ENCODE assay signal across 8 cellular contexts in the genomic region with DNA sequence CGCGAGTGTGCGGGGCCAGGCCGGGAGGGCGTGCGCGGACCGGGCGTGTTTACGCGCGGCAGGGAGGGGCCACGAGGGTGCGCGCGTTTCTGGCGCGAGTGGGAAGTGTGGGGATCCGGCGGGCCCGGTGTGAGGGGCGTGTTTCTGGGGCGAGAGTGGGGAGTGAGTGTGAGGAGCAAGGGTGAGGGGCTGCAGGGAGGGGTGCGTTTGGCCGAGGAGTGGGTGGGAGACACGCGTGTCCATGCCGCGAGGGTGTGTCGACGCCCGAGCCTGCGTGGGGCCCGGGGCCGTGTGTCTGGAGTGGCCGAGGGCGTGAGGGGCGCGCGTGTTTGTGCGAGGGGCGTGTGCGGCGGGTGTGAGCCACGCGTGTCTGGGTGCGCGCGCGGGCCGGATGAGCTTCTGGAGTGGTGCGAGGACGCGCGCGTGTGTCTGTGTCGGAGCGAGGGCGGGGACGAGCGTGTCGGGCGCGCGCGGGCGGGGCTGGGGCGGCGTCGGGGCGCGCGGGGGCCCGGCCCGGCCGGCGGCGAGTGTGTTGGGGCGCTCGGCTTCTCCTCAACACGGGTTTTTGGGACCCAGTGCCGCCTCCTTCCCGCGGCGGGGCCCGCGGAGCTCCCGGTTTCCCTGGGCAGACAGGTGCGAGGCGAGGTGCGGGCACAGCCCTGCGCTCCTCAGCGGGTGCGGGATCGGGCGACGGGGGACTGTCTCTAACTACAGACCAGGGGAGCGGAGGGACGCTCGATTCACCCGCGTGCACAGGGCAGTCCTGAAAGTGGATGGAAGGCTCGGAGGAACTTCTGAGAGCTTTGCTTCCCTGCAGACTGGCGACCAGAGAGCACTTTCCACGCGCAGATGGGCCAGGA.
DNase-seq lines count a peak whose midpoint lies in the region; ATAC-seq, FAIRE-seq and TF ChIP-seq lines count a peak whose summit lies in the region.

No MANE protein-coding gene starts in this region.

- DNase-seq in GM12864 (ENCODE audit: low read depth) (no peak), endothelial cell of umbilical vein (ENCODE audit: low read depth, low spot score) (no peak), osteoblast (ENCODE audit: insufficient read length, low spot score, missing footprints) (no peak)
- DNase-seq in activated CD4-positive, alpha-beta T cell treated with anti-CD3 and anti-CD28 coated beads, Interleukin-2, amount 50 U/mL, for 48 hours = peak; percentile 7 to 17
- DNase-seq in naive thymus-derived CD8-positive, alpha-beta T cell = peak in 9 of 10 donors; percentile 14 to 78 (median 43)

- no peaks in the 10 kb centered on the region for H3K36me3 Mint-ChIP-seq in naive thymus-derived CD8-positive, alpha-beta T cell

- intact Hi-C loops in endothelial cell of umbilical vein (cut with micrococcal nuclease) = loop anchor here (2.0 kb wide), 1 partner anchor 38 kb away; no protein-coding TSS in a partner anchor

- H3K4me1 ChIP-seq in endothelial cell of umbilical vein (ENCODE audit: control insufficient read depth, extremely low read depth, insufficient read depth, low read length) (no peaks in the 10 kb centered on the region), osteoblast (ENCODE audit: insufficient read depth, low read length) (no peaks in the 10 kb centered on the region)

- H3K27ac ChIP-seq in endothelial cell of umbilical vein (ENCODE audit: insufficient read depth, low read depth, low read length) (no peak overlapping the region), osteoblast (ENCODE audit: low read depth, low read length) (no peak overlapping the region)

- peaks cover 0 to 2% (median 0%) of the 10 kb centered on the region in 9 donors for H3K9me3 Mint-ChIP-seq in naive thymus-derived CD8-positive, alpha-beta T cell

- H3K79me2 ChIP-seq in endothelial cell of umbilical vein (ENCODE audit: control insufficient read depth, insufficient read depth, low read length) (no peaks in the 10 kb centered on the region), osteoblast (ENCODE audit: insufficient read depth, low read length) (no peaks in the 10 kb centered on the region)

- H3K27me3 ChIP-seq in endothelial cell of umbilical vein (ENCODE audit: control insufficient read depth in 2 of 2, insufficient read depth in 2 of 2, low read length in 2 of 2) = peaks cover 21 to 26% of the 10 kb centered on the region in 2 experiments
- H3K27me3 ChIP-seq in osteoblast (ENCODE audit: insufficient read depth, low read length) = peaks cover 57% of the 10 kb centered on the region

- POLR2A ChIA-PET in endothelial cell of umbilical vein (lab: Charles Lee) = interaction anchor here (0.7 kb wide), 1 partner anchor 25 kb away, joined by 4 read pairs; no protein-coding TSS in a partner anchor
- POLR2A ChIA-PET in naive thymus-derived CD8-positive, alpha-beta T cell (lab: Charles Lee) = interaction anchor here (0.8 kb wide), 1 partner anchor 1172 kb away, joined by 3 read pairs; no protein-coding TSS in a partner anchor

- CTCF ChIA-PET in endothelial cell of umbilical vein (lab: Charles Lee) = interaction anchor here (0.7 to 3.4 kb wide), 7 partner anchors 22 to 1500 kb away, joined by 3 to 37 read pairs (median 3); no protein-coding TSS in a partner anchor

- no peak for TF ChIP-seq CTCF in GM12864 (IDR thresholded peaks at IDR 0.05; ENCODE audit: low read depth, low read length, missing control alignments)
- TF ChIP-seq CTCF in endothelial cell of umbilical vein (IDR thresholded peaks at IDR 0.05; ENCODE audit: extremely low read depth in 1 of 2, insufficient read depth in 1 of 2, low read depth in 1 of 2, low read length in 2 of 2) = no peak
- no peak for TF ChIP-seq CTCF in osteoblast (IDR thresholded peaks at IDR 0.05; ENCODE audit: extremely low read depth, low read depth, low read length)

- dilution Hi-C loops in endothelial cell of umbilical vein (cut with MboI; ENCODE audit: extremely low pct_ligation_motif_present, low sequenced_read_pairs) = no loop called here

- no peaks in the 10 kb centered on the region for H4K20me1 ChIP-seq in endothelial cell of umbilical vein (replicated peaks; ENCODE audit: control insufficient read depth, extremely low read depth, insufficient read depth, low read length)
- no peaks in the 10 kb centered on the region for H4K20me1 ChIP-seq in osteoblast (ENCODE audit: insufficient read depth, low read length)

- H3K9me1 ChIP-seq in endothelial cell of umbilical vein (replicated peaks; ENCODE audit: control insufficient read depth, extremely low read depth, insufficient read depth, low read length) = no peaks in the 10 kb centered on the region

- no TSS peak for BruUV-seq in endothelial cell of umbilical vein (replicated peaks; lab: Mats Ljungman, UMichigan)

- H3K9me3 ChIP-seq in endothelial cell of umbilical vein (replicated peaks; ENCODE audit: control insufficient read depth, insufficient read depth, low read length) = no peaks in the 10 kb centered on the region
- H3K9me3 ChIP-seq in osteoblast (ENCODE audit: low read depth, low read length) = no peaks in the 10 kb centered on the region

- FAIRE-seq in endothelial cell of umbilical vein (lab: Jason Lieb, UNC) = no peak

- H3K27me3 Mint-ChIP-seq in naive thymus-derived CD8-positive, alpha-beta T cell = peaks cover 28 to 63% (median 45%) of the 10 kb centered on the region in 5 donors

- peaks cover 4 to 23% (median 9%) of the 10 kb centered on the region in 4 donors for H3K4me1 Mint-ChIP-seq in naive thymus-derived CD8-positive, alpha-beta T cell

- H3K4me3 Mint-ChIP-seq in naive thymus-derived CD8-positive, alpha-beta T cell = peak overlapping the region; percentile 64 to 91 (median 81)

- H2AFZ ChIP-seq in endothelial cell of umbilical vein (ENCODE audit: low read depth, low read length) (peak overlapping the region; percentile 60), osteoblast (ENCODE audit: low read length) (no peak overlapping the region)

- H3K4me3 ChIP-seq in GM12864 (ENCODE audit: low read depth, low read length) (peak overlapping the region; percentile 2; the same call in 1 of the 2 replicates), endothelial cell of umbilical vein (replicated peaks in 1 of 3; ENCODE audit: insufficient read depth in 1 of 3, low read depth in 1 of 3, low read length in 3 of 3) (peak overlapping the region in 2 of 3 experiments; percentile 24 to 43), osteoblast (ENCODE audit: insufficient read depth, low read length) (no peak overlapping the region)

- H3K9ac ChIP-seq in endothelial cell of umbilical vein (replicated peaks; ENCODE audit: extremely low read depth, insufficient read depth, low read length) = no peak overlapping the region

- H3K36me3 ChIP-seq in endothelial cell of umbilical vein (ENCODE audit: control insufficient read depth in 2 of 2, extremely low read depth in 1 of 2, insufficient read depth in 2 of 2, low read length in 2 of 2) = no peaks in the 10 kb centered on the region
- no peaks in the 10 kb centered on the region for H3K36me3 ChIP-seq in osteoblast (ENCODE audit: insufficient read depth, low read length)

- H3K4me2 ChIP-seq in endothelial cell of umbilical vein (ENCODE audit: insufficient read depth, low read length) = peak overlapping the region; percentile 8
- no peak overlapping the region for H3K4me2 ChIP-seq in osteoblast (ENCODE audit: insufficient read depth, low read length)

- peak; percentile 9 to 12 for ATAC-seq in naive thymus-derived CD8-positive, alpha-beta T cell
- ATAC-seq in GM18868 (IDR thresholded peaks at IDR 0.05; ENCODE audit: unreplicated experiment) (no peak), GM18498 (IDR thresholded peaks at IDR 0.05; ENCODE audit: unreplicated experiment) (no peak), HG03521 (IDR thresholded peaks at IDR 0.05; ENCODE audit: unreplicated experiment) (no peak)

- peak overlapping the region; percentile 25 to 85 (median 64) for H3K27ac Mint-ChIP-seq in naive thymus-derived CD8-positive, alpha-beta T cell

- TF ChIP-seq POLR2A in endothelial cell of umbilical vein (IDR thresholded peaks at IDR 0.05; ENCODE audit: low read depth, low read length) = no peak

TF ChIP-seq in endothelial cell of umbilical vein, 7 proteins besides CTCF, POLR2A, EP300 and RAD21:
- TF ChIP-seq FOS (IDR thresholded peaks at IDR 0.05; ENCODE audit: borderline replicate concordance, insufficient read depth, low read length) (no peak), POLR2AphosphoS5 (IDR thresholded peaks at IDR 0.05; ENCODE audit: insufficient read depth, low read depth, low read length) (no peak), EZH2 (IDR thresholded peaks at IDR 0.05; ENCODE audit: borderline replicate concordance, low read depth, low read length, severe bottlenecking) (peak; percentile 82), MYC (IDR thresholded peaks at IDR 0.05; ENCODE audit: low read depth, low read length) (no peak), GATA2 (IDR thresholded peaks at IDR 0.05; ENCODE audit: insufficient read depth, insufficient read length, low read depth, low read length) (no peak)
- TF ChIP-seq, protein P1, sequence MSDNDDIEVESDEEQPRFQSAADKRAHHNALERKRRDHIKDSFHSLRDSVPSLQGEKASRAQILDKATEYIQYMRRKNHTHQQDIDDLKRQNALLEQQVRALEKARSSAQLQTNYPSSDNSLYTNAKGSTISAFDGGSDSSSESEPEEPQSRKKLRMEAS (IDR thresholded peaks at IDR 0.05; ENCODE audit: insufficient read depth, insufficient read length) = no peak

Comparison
In these comparisons a context has a peak if more than half of its experiments do, and no peak if none do; other contexts are left out.
1. DNase-seq: peak in activated CD4-positive, alpha-beta T cell treated with anti-CD3 and anti-CD28 coated beads, Interleukin-2, amount 50 U/mL, for 48 hours (2 of 2) and naive thymus-derived CD8-positive, alpha-beta T cell (9 of 10); none in GM12864 (single experiment), endothelial cell of umbilical vein (single experiment) and osteoblast (single experiment).
2. ATAC-seq: peak in naive thymus-derived CD8-positive, alpha-beta T cell (2 of 2); none in GM18868 (single experiment), GM18498 (single experiment) and HG03521 (single experiment).